ENCODE assay signal across 25 cellular contexts in the genomic region with DNA sequence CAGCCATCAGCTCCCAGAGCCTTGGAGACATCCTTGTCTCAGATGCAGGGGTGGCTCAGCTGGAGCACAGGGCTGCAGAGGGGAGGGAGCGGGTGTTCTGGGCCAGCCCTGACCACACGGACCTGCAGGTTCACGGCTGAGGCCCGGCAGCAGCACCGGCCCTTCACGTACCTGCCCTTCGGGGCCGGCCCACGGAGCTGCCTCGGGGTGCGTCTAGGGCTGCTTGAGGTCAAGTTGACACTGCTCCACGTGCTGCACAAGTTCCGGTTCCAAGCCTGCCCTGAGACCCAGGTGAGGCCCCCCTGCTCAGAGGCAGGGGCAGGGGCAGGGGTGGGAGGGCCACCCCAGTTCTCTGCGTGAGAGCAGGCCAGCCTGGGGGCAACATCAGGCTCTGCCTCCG.
"Had no signal": no experiment of that assay in that cellular context is flagged by ENCODE, and none has a peak within 500 bp of the region (broad histone marks: within the 10 kb centered on the region; RNA-seq: fewer than 3 reads in every experiment).

No MANE protein-coding gene starts in this region.

- DNase-seq: activated CD4-positive, alpha-beta T cell treated with anti-CD3 and anti-CD28 coated beads for 4 hours; activated CD4-positive, alpha-beta T cell treated with anti-CD3 and anti-CD28 coated beads, Interleukin-2, amount 50 U/mL, for 4 hours; activated naive CD4-positive, alpha-beta T cell treated with anti-CD3 and anti-CD28 coated beads for 36 hours; activated naive CD8-positive, alpha-beta T cell treated with anti-CD3 and anti-CD28 coated beads for 36 hours; activated T-cell treated with anti-CD3 and anti-CD28 coated beads for 4 hours; activated T-cell treated with anti-CD3 and anti-CD28 coated beads, Interleukin-2, amount 50 U/mL, for 72 hours; adrenal gland; brain microvascular endothelial cell; cortex of kidney; foreskin fibroblast; heart left ventricle; hypothalamus; immature natural killer cell; kidney; naive thymus-derived CD8-positive, alpha-beta T cell; stimulated activated CD4-positive, alpha-beta T cell treated with anti-CD3 and anti-CD28 coated beads, Interleukin-4, amount 100 ng/mL, for 24 hours; T-cell; tibial artery had no signal

- H3K27ac ChIP-seq: adrenal gland, ascending aorta, brain microvascular endothelial cell, heart left ventricle, neutrophil, right lobe of liver, skin epidermis, suprapubic skin, tibial artery had no signal

- H3K4me1 ChIP-seq: adrenal gland, heart left ventricle, suprapubic skin had no signal

- H3K27me3 ChIP-seq: adrenal gland, ascending aorta, heart left ventricle, neutrophil, right lobe of liver, suprapubic skin, tibial artery had no signal

- H3K9me3 ChIP-seq: adrenal gland, ascending aorta, heart left ventricle, neutrophil, right lobe of liver, suprapubic skin, tibial artery had no signal

- FAIRE-seq: endothelial cell of umbilical vein, kidney had no signal

- ATAC-seq: activated T-cell treated with anti-CD3 and anti-CD28 coated beads, Interleukin-2, amount 50 U/mL, for 72 hours; heart left ventricle; naive thymus-derived CD8-positive, alpha-beta T cell; stimulated activated effector memory CD8-positive, alpha-beta T cell treated with anti-CD3 and anti-CD28 coated beads, Interleukin-12 subunit alpha, Interleukin-12 subunit beta, amount 100 ng/mL, for 72 hours; T-cell had no signal

- H3K4me3 ChIP-seq: adrenal gland, ascending aorta, heart left ventricle, right lobe of liver, skin epidermis, suprapubic skin, tibial artery had no signal

- H3K36me3 ChIP-seq: adrenal gland, ascending aorta, brain microvascular endothelial cell, right lobe of liver had no signal
